13 cellular contexts compared by ENCODE assay signal in the genomic region with DNA sequence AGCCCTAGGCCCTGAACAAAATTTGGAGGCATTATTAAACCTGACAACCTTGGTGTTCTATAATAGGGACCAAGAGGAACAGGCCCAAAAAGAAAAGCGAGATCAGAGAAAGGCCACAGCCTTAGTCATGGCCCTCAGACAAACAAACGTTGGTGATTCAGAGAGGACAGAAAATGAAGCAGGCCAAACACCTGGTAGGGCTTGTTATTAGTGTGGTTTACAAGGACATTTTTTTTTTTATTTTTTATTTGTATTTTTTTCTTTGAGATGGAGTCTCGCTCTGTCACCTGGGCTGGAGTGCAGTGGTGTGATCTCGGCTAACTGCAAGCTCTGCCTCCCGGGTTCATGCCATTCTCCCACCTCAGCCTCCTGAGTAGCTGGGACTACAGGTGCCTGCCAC. TPM values are rescaled to one million over a fixed set of nuclear protein-coding genes. Genes with fewer than 3 reads are reported as not detected.
"Had no signal": no experiment of that assay in that cellular context is flagged by ENCODE, and none has a peak within 500 bp of the region (broad histone marks: within the 10 kb centered on the region; RNA-seq: fewer than 3 reads in every experiment).

No MANE protein-coding gene starts in this region.

RNA-seq across cellular contexts. Expression of a gene that starts 10.8 kb away (rescaled TPM):
- total RNA-seq: kidney; left colon; left lung; liver; lower lobe of right lung; naive thymus-derived CD4-positive, alpha-beta T cell; natural killer cell treated with Interleukin-12 subunit alpha and Interleukin-12 subunit beta and Interleukin-15 and Interleukin-18, amount 100 ng/mL, for 72 hours; omental fat pad; pulmonary artery endothelial cell; spleen; subcutaneous adipose tissue; thoracic aorta; upper lobe of right lung had no signal
- polyA plus RNA-seq: liver; naive thymus-derived CD4-positive, alpha-beta T cell had no signal
